9 cellular contexts compared by ENCODE assay signal in genomic region chr17:37824534-37825485, GRCh38.
DNase-seq lines count a peak whose midpoint lies in the region; ATAC-seq and TF ChIP-seq lines count a peak whose summit lies in the region.
"Had no signal": no experiment of that assay in that cellular context is flagged by ENCODE, and none has a peak within 500 bp of the region (broad histone marks: within the 10 kb centered on the region; RNA-seq: fewer than 3 reads in every experiment).

No MANE protein-coding gene starts in this region.

- H3K79me2 ChIP-seq in hepatocyte = no peaks in the 10 kb centered on the region

- TF ChIP-seq CTCF in hepatocyte (IDR thresholded peaks at IDR 0.05; ENCODE audit: poor library complexity) (no peak), left ventricle myocardium inferior (IDR thresholded peaks at IDR 0.05; ENCODE audit: borderline replicate concordance) (no peak)

- in situ Hi-C loops in ACHN (cut with HindIII; ENCODE audit: low pct_ligation_motif_present, low pct_unique_long_range_greater_than_20kb, low sequenced_read_pairs) = no loop called here

- H2AFZ ChIP-seq in hepatocyte = no peak overlapping the region

- H3K9me3 ChIP-seq in SJSA1 (replicated peaks) (no peaks in the 10 kb centered on the region), hepatocyte (ENCODE audit: low read depth) (no peaks in the 10 kb centered on the region), left ventricle myocardium inferior (replicated peaks) (no peaks in the 10 kb centered on the region)

- DNase-seq in ACHN (peak; percentile 98), HCEC 1CT (peak; percentile 75), SJSA1 (ENCODE audit: low read depth in 1 of 2, low spot score in 2 of 2) (peak; percentile 85 to 90), hepatocyte (ENCODE audit: low spot score) (peak; percentile 67), NCI-H1048 (lab: John Stamatoyannopoulos, UW) (no peak), left ventricle myocardium inferior (no peak)
- DNase-seq: cerebellar nuclear complex had no signal

- H3K4me2 ChIP-seq in hepatocyte = no peak overlapping the region

- peaks cover 40% of the 10 kb centered on the region for H3K4me1 ChIP-seq in SJSA1 (replicated peaks)
- no peaks in the 10 kb centered on the region for H3K4me1 ChIP-seq in hepatocyte (ENCODE audit: insufficient read depth)
- H3K4me1 ChIP-seq in left ventricle myocardium inferior = peaks cover 20% of the 10 kb centered on the region

- H3K36me3 ChIP-seq in SJSA1 = no peaks in the 10 kb centered on the region
- H3K36me3 ChIP-seq in hepatocyte (replicated peaks; ENCODE audit: insufficient read depth, low read depth) = no peaks in the 10 kb centered on the region
- no peaks in the 10 kb centered on the region for H3K36me3 ChIP-seq in left ventricle myocardium inferior

- H3K27ac ChIP-seq in SJSA1 = peak overlapping the region; percentile 63
- no peak overlapping the region for H3K27ac ChIP-seq in hepatocyte
- H3K27ac ChIP-seq in left ventricle myocardium inferior (replicated peaks) = no peak overlapping the region

- H3K27me3 ChIP-seq in SJSA1 (replicated peaks) = no peaks in the 10 kb centered on the region
- no peaks in the 10 kb centered on the region for H3K27me3 ChIP-seq in hepatocyte
- no peaks in the 10 kb centered on the region for H3K27me3 ChIP-seq in left ventricle myocardium inferior (ENCODE audit: low read depth)

- H4K20me1 ChIP-seq in hepatocyte (ENCODE audit: insufficient read depth, poor library complexity, severe bottlenecking) = no peaks in the 10 kb centered on the region

- ATAC-seq in GM18498 (IDR thresholded peaks at IDR 0.05; ENCODE audit: unreplicated experiment) = no peak
- no peak for ATAC-seq in HG03280 (IDR thresholded peaks at IDR 0.05; ENCODE audit: unreplicated experiment)

- H3K9me2 ChIP-seq in hepatocyte (replicated peaks; ENCODE audit: insufficient read depth) = no peaks in the 10 kb centered on the region

- 61% methylated on average over 13 of the region's 13 CpGs for WGBS in hepatocyte (ENCODE audit: low lambda C conversion rate, missing lambda C conversion rate)

- H3K4me3 ChIP-seq in SJSA1 (no peak overlapping the region), hepatocyte (no peak overlapping the region), left ventricle myocardium inferior (no peak overlapping the region)

- intact Hi-C loops in left ventricle myocardium inferior (cut with micrococcal nuclease) = no loop called here

Comparison
In these comparisons a context has a peak if more than half of its experiments do, and no peak if none do; other contexts are left out.
1. DNase-seq: peak in ACHN (single experiment), HCEC 1CT (single experiment), SJSA1 (2 of 2) and hepatocyte (single experiment); none in NCI-H1048 (single experiment) and left ventricle myocardium inferior (single experiment).